1 cellular context compared by ENCODE assay signal in the genomic region with DNA sequence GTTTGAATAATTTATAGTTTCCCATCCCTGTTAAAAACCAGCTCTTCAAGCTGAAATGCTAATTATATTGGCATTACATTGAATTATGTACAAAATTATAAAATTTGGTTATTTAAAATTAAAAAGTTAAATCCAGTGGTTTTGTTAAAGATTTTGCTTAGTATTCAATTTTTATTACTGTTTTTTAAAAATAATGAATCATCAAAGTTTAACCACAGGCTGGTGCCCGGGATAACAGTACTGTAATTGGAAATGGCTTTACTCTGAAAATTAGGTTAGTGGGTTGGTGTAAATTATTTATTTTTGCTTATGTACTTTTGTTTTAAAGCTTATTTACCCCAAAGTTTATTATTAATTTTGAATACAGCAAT.
A peak's percentile ranks its signal among the peaks of the same experiment; 100 is the strongest.
TF ChIP-seq lines count a peak whose summit lies in the region.

No MANE protein-coding gene starts in this region.

TF ChIP-seq in IMR-90, 13 proteins besides CTCF, POLR2A, EP300 and RAD21:
- no peak for TF ChIP-seq MXI1 (IDR thresholded peaks at IDR 0.05; ENCODE audit: borderline replicate concordance, low read depth, low read length)
- TF ChIP-seq MAFK (IDR thresholded peaks at IDR 0.05; ENCODE audit: low read depth, low read length): peak; percentile 34; the same call in 1 of the 2 replicates
